In the genomic region with DNA sequence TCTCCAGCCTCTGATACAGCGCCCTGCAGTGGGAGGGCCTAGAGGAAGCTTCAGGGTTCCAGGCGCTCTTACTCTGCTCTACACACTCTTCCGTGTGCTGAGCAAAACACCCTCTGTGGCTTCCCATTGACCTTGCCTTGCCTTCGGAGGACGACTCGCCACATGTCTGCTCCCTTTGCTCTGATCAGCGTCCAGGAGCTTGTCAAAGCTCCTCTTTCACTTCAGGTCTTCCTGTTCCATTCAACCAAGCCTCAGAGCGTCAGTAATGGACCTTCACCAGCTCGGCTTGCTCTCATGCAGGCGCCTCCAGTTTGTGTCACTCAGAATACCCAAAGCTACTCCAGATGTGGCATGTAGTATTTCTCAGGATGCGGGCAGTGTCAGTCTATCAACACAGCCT, we compare ENCODE assay signal across 14 cellular contexts.
DNase-seq lines count a peak whose midpoint lies in the region; ATAC-seq and TF ChIP-seq lines count a peak whose summit lies in the region.
"Had no signal": no experiment of that assay in that cellular context is flagged by ENCODE, and none has a peak within 500 bp of the region (broad histone marks: within the 10 kb centered on the region; RNA-seq: fewer than 3 reads in every experiment).

No MANE protein-coding gene starts in this region.

- H3K9me3 Mint-ChIP-seq in activated naive CD4-positive, alpha-beta T cell treated with anti-CD3 and anti-CD28 coated beads, Interleukin-2, amount 10 ng/mL, durations not matched to agents 7 days and 5 days: peaks cover 6% of the 10 kb centered on the region
- no peaks in the 10 kb centered on the region for H3K9me3 Mint-ChIP-seq in WTC11

- intact Hi-C loops in right cardiac atrium (cut with DNase I): no loop called here
- intact Hi-C loops in transverse colon (cut with DNase I; ENCODE audit: low total_unique reads): no loop called here

- in situ Hi-C loops in transverse colon (cut with MboI; ENCODE audit: low pct_ligation_motif_present in 1 of 4, low pct_unique_long_range_greater_than_20kb in 1 of 4, low sequenced_read_pairs in 3 of 4): no loop called here

- no peaks in the 10 kb centered on the region for H3K9me3 ChIP-seq in right cardiac atrium (ENCODE audit: control insufficient read depth, low read length)
- no peaks in the 10 kb centered on the region for H3K9me3 ChIP-seq in transverse colon

- H3K27me3 ChIP-seq in right cardiac atrium (ENCODE audit: control insufficient read depth, insufficient read depth) (no peaks in the 10 kb centered on the region), transverse colon (no peaks in the 10 kb centered on the region)
- H3K27me3 ChIP-seq: BLaER1 had no signal

- peak overlapping the region; percentile 70 for H3K27ac ChIP-seq in right cardiac atrium (ENCODE audit: low read length)
- peak overlapping the region in 3 of 4 donors; percentile 28 to 55 (median 45) for H3K27ac ChIP-seq in transverse colon
- H3K27ac ChIP-seq: BLaER1 had no signal

- TF ChIP-seq CTCF in WTC11 (IDR thresholded peaks at IDR 0.05): no peak
- no peak for TF ChIP-seq CTCF in transverse colon (IDR thresholded peaks at IDR 0.05)

- H3K27ac Mint-ChIP-seq in activated naive CD4-positive, alpha-beta T cell treated with anti-CD3 and anti-CD28 coated beads, Interleukin-2, amount 10 ng/mL, durations not matched to agents 7 days and 5 days: peak overlapping the region; percentile 80
- H3K27ac Mint-ChIP-seq in WTC11: no peak overlapping the region

- H3K36me3 ChIP-seq in transverse colon: peaks cover 0 to 22% (median 3%) of the 10 kb centered on the region in 4 donors

- POLR2A ChIA-PET in WTC11 (lab: Charles Lee): no interaction called here

- no peak for TF ChIP-seq EP300 in transverse colon (IDR thresholded peaks at IDR 0.05; ENCODE audit: low read depth)

- no peak overlapping the region for H3K4me3 Mint-ChIP-seq in activated naive CD4-positive, alpha-beta T cell treated with anti-CD3 and anti-CD28 coated beads, Interleukin-2, amount 10 ng/mL, durations not matched to agents 7 days and 5 days
- no peak overlapping the region for H3K4me3 Mint-ChIP-seq in WTC11

- H3K4me1 ChIP-seq in right cardiac atrium (ENCODE audit: control insufficient read depth, insufficient read depth, low read length) (peaks cover 21% of the 10 kb centered on the region), transverse colon (peaks cover 5 to 44% (median 19%) of the 10 kb centered on the region in 4 donors)

- DNase-seq in activated naive CD4-positive, alpha-beta T cell treated with anti-CD3 and anti-CD28 coated beads, Interleukin-2, amount 10 ng/mL, durations not matched to agents 7 days and 5 days: no peak
- no peak for DNase-seq in activated naive CD4-positive, alpha-beta T cell (lab: John Stamatoyannopoulos, UW)
- DNase-seq in WTC11 (ENCODE audit: low spot score): no peak
- peak in 2 of 3 donors; percentile 37 to 57 for DNase-seq in right cardiac atrium
- no peak for DNase-seq in transverse colon
- DNase-seq in NCI-H774 (lab: John Stamatoyannopoulos, UW): no peak
- DNase-seq: activated T-cell treated with anti-CD3 and anti-CD28 coated beads for 4 hours; central memory CD4-positive, alpha-beta T cell; stimulated activated CD4-positive, alpha-beta T cell treated with anti-CD3 and anti-CD28 coated beads, Interleukin-12 subunit alpha, Interleukin-12 subunit beta, amount 100 ng/mL, for 4 hours had no signal

- ATAC-seq in WTC11 (peak; percentile 39; the same call in 1 of the 2 replicates), right cardiac atrium (peak; percentile 64 to 71), GM18907 (IDR thresholded peaks at IDR 0.05; ENCODE audit: unreplicated experiment) (no peak), GM18498 (IDR thresholded peaks at IDR 0.05; ENCODE audit: unreplicated experiment) (no peak)
- ATAC-seq: esophagus mucosa, PC-3 had no signal

- CTCF ChIA-PET in activated naive CD4-positive, alpha-beta T cell treated with anti-CD3 and anti-CD28 coated beads, Interleukin-2, amount 10 ng/mL, durations not matched to agents 7 days and 5 days (lab: Charles Lee): interaction anchor here (1.0 to 1.7 kb wide), 3 partner anchors 9 to 168 kb away, joined by 3 to 5 read pairs (median 3); no protein-coding TSS in a partner anchor
- CTCF ChIA-PET in WTC11 (lab: Charles Lee): interaction anchor here (1.4 kb wide), 1 partner anchor 37 kb away, joined by 3 read pairs; no protein-coding TSS in a partner anchor

- H3K27me3 Mint-ChIP-seq in activated naive CD4-positive, alpha-beta T cell treated with anti-CD3 and anti-CD28 coated beads, Interleukin-2, amount 10 ng/mL, durations not matched to agents 7 days and 5 days: no peaks in the 10 kb centered on the region
- no peaks in the 10 kb centered on the region for H3K27me3 Mint-ChIP-seq in WTC11 (ENCODE audit: low read depth)

- H3K4me3 ChIP-seq in right cardiac atrium (ENCODE audit: low read length): no peak overlapping the region
- H3K4me3 ChIP-seq in transverse colon: no peak overlapping the region
- H3K4me3 ChIP-seq: BLaER1 had no signal

- 70% methylated on average over 11 of the region's 11 CpGs for WGBS in right cardiac atrium
- WGBS in transverse colon (ENCODE audit: low coverage in 1 of 2), 2 donors: 91% methylated on average over 11 of the region's 11 CpGs; no CpG with 5 or more reads in 1 of the 2 donors

- TF ChIP-seq POLR2A in transverse colon (IDR thresholded peaks at IDR 0.05): no peak

- peaks cover 90% of the 10 kb centered on the region for H3K36me3 Mint-ChIP-seq in activated naive CD4-positive, alpha-beta T cell treated with anti-CD3 and anti-CD28 coated beads, Interleukin-2, amount 10 ng/mL, durations not matched to agents 7 days and 5 days
- no peaks in the 10 kb centered on the region for H3K36me3 Mint-ChIP-seq in WTC11

- peaks cover 86% of the 10 kb centered on the region for H3K4me1 Mint-ChIP-seq in activated naive CD4-positive, alpha-beta T cell treated with anti-CD3 and anti-CD28 coated beads, Interleukin-2, amount 10 ng/mL, durations not matched to agents 7 days and 5 days
- peaks cover 9% of the 10 kb centered on the region for H3K4me1 Mint-ChIP-seq in WTC11

TF ChIP-seq in WTC11, 78 proteins besides CTCF, POLR2A, EP300 and RAD21 (continues in another document):
- TF ChIP-seq, protein P1, sequence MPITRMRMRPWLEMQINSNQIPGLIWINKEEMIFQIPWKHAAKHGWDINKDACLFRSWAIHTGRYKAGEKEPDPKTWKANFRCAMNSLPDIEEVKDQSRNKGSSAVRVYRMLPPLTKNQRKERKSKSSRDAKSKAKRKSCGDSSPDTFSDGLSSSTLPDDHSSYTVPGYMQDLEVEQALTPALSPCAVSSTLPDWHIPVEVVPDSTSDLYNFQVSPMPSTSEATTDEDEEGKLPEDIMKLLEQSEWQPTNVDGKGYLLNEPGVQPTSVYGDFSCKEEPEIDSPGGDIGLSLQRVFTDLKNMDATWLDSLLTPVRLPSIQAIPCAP (CRISPR knock-in tag; IDR thresholded peaks at IDR 0.05): no peak
- TF ChIP-seq, protein P2, sequence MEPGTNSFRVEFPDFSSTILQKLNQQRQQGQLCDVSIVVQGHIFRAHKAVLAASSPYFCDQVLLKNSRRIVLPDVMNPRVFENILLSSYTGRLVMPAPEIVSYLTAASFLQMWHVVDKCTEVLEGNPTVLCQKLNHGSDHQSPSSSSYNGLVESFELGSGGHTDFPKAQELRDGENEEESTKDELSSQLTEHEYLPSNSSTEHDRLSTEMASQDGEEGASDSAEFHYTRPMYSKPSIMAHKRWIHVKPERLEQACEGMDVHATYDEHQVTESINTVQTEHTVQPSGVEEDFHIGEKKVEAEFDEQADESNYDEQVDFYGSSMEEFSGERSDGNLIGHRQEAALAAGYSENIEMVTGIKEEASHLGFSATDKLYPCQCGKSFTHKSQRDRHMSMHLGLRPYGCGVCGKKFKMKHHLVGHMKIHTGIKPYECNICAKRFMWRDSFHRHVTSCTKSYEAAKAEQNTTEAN (CRISPR knock-in tag; IDR thresholded peaks at IDR 0.05): no peak
- TF ChIP-seq, protein P3, sequence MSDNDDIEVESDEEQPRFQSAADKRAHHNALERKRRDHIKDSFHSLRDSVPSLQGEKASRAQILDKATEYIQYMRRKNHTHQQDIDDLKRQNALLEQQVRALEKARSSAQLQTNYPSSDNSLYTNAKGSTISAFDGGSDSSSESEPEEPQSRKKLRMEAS (CRISPR knock-in tag; IDR thresholded peaks at IDR 0.05): no peak
- TF ChIP-seq FOXJ3 (CRISPR knock-in tag; IDR thresholded peaks at IDR 0.05; ENCODE audit: borderline replicate concordance) (no peak), HMGA2 (CRISPR knock-in tag; IDR thresholded peaks at IDR 0.05) (no peak), SMAD4 (CRISPR knock-in tag; IDR thresholded peaks at IDR 0.05) (no peak), FOXP1 (CRISPR knock-in tag; IDR thresholded peaks at IDR 0.05; ENCODE audit: borderline replicate concordance) (no peak), ZNF396 (CRISPR knock-in tag; IDR thresholded peaks at IDR 0.05; ENCODE audit: borderline replicate concordance) (no peak), MXD4 (CRISPR knock-in tag; IDR thresholded peaks at IDR 0.05; ENCODE audit: borderline replicate concordance) (no peak), GABPB1 (CRISPR knock-in tag; IDR thresholded peaks at IDR 0.05) (no peak), KAT7 (CRISPR knock-in tag; IDR thresholded peaks at IDR 0.05; ENCODE audit: borderline replicate concordance) (no peak)
- TF ChIP-seq, protein P4, sequence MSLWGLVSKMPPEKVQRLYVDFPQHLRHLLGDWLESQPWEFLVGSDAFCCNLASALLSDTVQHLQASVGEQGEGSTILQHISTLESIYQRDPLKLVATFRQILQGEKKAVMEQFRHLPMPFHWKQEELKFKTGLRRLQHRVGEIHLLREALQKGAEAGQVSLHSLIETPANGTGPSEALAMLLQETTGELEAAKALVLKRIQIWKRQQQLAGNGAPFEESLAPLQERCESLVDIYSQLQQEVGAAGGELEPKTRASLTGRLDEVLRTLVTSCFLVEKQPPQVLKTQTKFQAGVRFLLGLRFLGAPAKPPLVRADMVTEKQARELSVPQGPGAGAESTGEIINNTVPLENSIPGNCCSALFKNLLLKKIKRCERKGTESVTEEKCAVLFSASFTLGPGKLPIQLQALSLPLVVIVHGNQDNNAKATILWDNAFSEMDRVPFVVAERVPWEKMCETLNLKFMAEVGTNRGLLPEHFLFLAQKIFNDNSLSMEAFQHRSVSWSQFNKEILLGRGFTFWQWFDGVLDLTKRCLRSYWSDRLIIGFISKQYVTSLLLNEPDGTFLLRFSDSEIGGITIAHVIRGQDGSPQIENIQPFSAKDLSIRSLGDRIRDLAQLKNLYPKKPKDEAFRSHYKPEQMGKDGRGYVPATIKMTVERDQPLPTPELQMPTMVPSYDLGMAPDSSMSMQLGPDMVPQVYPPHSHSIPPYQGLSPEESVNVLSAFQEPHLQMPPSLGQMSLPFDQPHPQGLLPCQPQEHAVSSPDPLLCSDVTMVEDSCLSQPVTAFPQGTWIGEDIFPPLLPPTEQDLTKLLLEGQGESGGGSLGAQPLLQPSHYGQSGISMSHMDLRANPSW (CRISPR knock-in tag; conservative IDR thresholded peaks at IDR 0.05; ENCODE audit: low read depth): no peak

Comparison
In these comparisons a context has a peak if more than half of its experiments do, and no peak if none do; other contexts are left out.
1. DNase-seq: peak in right cardiac atrium (2 of 3); none in activated naive CD4-positive, alpha-beta T cell treated with anti-CD3 and anti-CD28 coated beads, Interleukin-2, amount 10 ng/mL, durations not matched to agents 7 days and 5 days (single experiment), activated naive CD4-positive, alpha-beta T cell (0 of 4), WTC11 (single experiment), transverse colon (single experiment) and NCI-H774 (single experiment).
2. ATAC-seq: peak in WTC11 (single experiment) and right cardiac atrium (2 of 2); none in GM18907 (single experiment) and GM18498 (single experiment).